ENCODE assay signal across 1 cellular context in genomic region chr17:21551081-21551881, GRCh38.
TF ChIP-seq lines count a peak whose summit lies in the region.

No MANE protein-coding gene starts in this region.

TF ChIP-seq in K562, 482 proteins besides CTCF, POLR2A, EP300 and RAD21 (continued from another document):
- TF ChIP-seq USF2 (CRISPR knock-in tag; IDR thresholded peaks at IDR 0.05): no peak
- TF ChIP-seq POLR2G (IDR thresholded peaks at IDR 0.05; ENCODE audit: low read depth, low read length): peak; percentile 67
- no peak for TF ChIP-seq RBM34 (IDR thresholded peaks at IDR 0.05; ENCODE audit: borderline replicate concordance, insufficient read depth, low read length)
- TF ChIP-seq, protein P1, sequence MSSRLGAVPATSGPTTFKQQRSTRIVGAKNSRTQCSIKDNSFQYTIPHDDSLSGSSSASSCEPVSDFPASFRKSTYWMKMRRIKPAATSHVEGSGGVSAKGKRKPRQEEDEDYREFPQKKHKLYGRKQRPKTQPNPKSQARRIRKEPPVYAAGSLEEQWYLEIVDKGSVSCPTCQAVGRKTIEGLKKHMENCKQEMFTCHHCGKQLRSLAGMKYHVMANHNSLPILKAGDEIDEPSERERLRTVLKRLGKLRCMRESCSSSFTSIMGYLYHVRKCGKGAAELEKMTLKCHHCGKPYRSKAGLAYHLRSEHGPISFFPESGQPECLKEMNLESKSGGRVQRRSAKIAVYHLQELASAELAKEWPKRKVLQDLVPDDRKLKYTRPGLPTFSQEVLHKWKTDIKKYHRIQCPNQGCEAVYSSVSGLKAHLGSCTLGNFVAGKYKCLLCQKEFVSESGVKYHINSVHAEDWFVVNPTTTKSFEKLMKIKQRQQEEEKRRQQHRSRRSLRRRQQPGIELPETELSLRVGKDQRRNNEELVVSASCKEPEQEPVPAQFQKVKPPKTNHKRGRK (tag; IDR thresholded peaks at IDR 0.05): no peak
- TF ChIP-seq PHF20 (IDR thresholded peaks at IDR 0.05; ENCODE audit: partially characterized antibody): peak; percentile 92
- peak; percentile 56 for TF ChIP-seq KDM5B (IDR thresholded peaks at IDR 0.05; ENCODE audit: insufficient replicate concordance, low read depth, low read length)
- TF ChIP-seq ZNF121 (CRISPR knock-in tag; conservative IDR thresholded peaks at IDR 0.05): peak; percentile 47; the same call in 1 of the 2 replicates
- peak; percentile 78 for TF ChIP-seq ZFX (CRISPR knock-in tag; IDR thresholded peaks at IDR 0.05)
- TF ChIP-seq FOXP1 (CRISPR knock-in tag; IDR thresholded peaks at IDR 0.05): no peak
- peak; percentile 93 for TF ChIP-seq SNIP1 (IDR thresholded peaks at IDR 0.05; ENCODE audit: low read depth)
- TF ChIP-seq KLF10 (CRISPR knock-in tag; IDR thresholded peaks at IDR 0.05): no peak
- TF ChIP-seq FIP1L1 (IDR thresholded peaks at IDR 0.05; ENCODE audit: low read depth, low read length, poor library complexity, severe bottlenecking): no peak
- TF ChIP-seq L3MBTL2 (IDR thresholded peaks at IDR 0.05): peak; percentile 44; the same call in 1 of the 2 replicates
- TF ChIP-seq UBTF (IDR thresholded peaks at IDR 0.05; ENCODE audit: borderline replicate concordance in 1 of 2, low read depth in 2 of 2, low read length in 2 of 2): peak in 1 of 2 experiments; percentile 67; a peak in 1 of 4 replicates
- peak; percentile 98; the same call in 1 of the 2 replicates for TF ChIP-seq KDM2B (CRISPR knock-in tag; IDR thresholded peaks at IDR 0.05)
- no peak for TF ChIP-seq ATF6 (CRISPR knock-in tag; IDR thresholded peaks at IDR 0.05)
- TF ChIP-seq MCM2 (IDR thresholded peaks at IDR 0.05; ENCODE audit: low read depth): no peak
- no peak for TF ChIP-seq MEF2A (IDR thresholded peaks at IDR 0.05; ENCODE audit: control insufficient read depth, low read depth, low read length)
- peak in 1 of 2 experiments; percentile 57 for TF ChIP-seq E2F6 (IDR thresholded peaks at IDR 0.05; ENCODE audit: borderline replicate concordance in 1 of 2, extremely low read depth in 1 of 2, insufficient read depth in 1 of 2, insufficient read length in 1 of 2, low read depth in 1 of 2, low read length in 1 of 2, poor library complexity in 1 of 2, severe bottlenecking in 1 of 2)
- peak; percentile 72; the same call in 1 of the 2 replicates for TF ChIP-seq PHF8 (IDR thresholded peaks at IDR 0.05; ENCODE audit: borderline replicate concordance, low read length)
- no peak for TF ChIP-seq ZNF274 (IDR thresholded peaks at IDR 0.05; ENCODE audit: borderline replicate concordance, low read depth, low read length)
- no peak for TF ChIP-seq ZNF639 (CRISPR knock-in tag; conservative IDR thresholded peaks at IDR 0.05 in 1 of 2, IDR thresholded peaks at IDR 0.05 in 1 of 2)
- no peak for TF ChIP-seq SMAD3 (CRISPR knock-in tag; conservative IDR thresholded peaks at IDR 0.05)
- TF ChIP-seq SAFB (IDR thresholded peaks at IDR 0.05; ENCODE audit: borderline replicate concordance, low read depth, low read length): 0 out of 2 replicates have a peak, but pooled peaks have one; percentile 18
- no peak for TF ChIP-seq GABPA (tag; conservative IDR thresholded peaks at IDR 0.05; ENCODE audit: low read depth)
- no peak for TF ChIP-seq U2AF2 (optimal IDR thresholded peaks at IDR 0.05; ENCODE audit: low read depth, low read length)
- peak; percentile 39; the same call in 1 of the 2 replicates for TF ChIP-seq SUPT5H (IDR thresholded peaks at IDR 0.05)
- 0 out of 2 replicates have a peak, but pooled peaks have one; percentile 24 for TF ChIP-seq HDAC2 (IDR thresholded peaks at IDR 0.05)
- peak; percentile 45 for TF ChIP-seq HMGN3 (IDR thresholded peaks at IDR 0.05; ENCODE audit: borderline replicate concordance, extremely low read depth, insufficient read length, low read depth, low read length)
- peak; percentile 39; the same call in 1 of the 2 replicates for TF ChIP-seq MGA (IDR thresholded peaks at IDR 0.05)
- no peak for TF ChIP-seq POU5F1 (IDR thresholded peaks at IDR 0.05; ENCODE audit: borderline replicate concordance, low read depth, low read length, partially characterized antibody)
